In genomic region chr4:149999485-150000074, GRCh38 we compare ENCODE assay signal across 8 cellular contexts.
DNase-seq lines count a peak whose midpoint lies in the region; ATAC-seq, FAIRE-seq and TF ChIP-seq lines count a peak whose summit lies in the region.

No MANE protein-coding gene starts in this region.

- H3K36me3 ChIP-seq in HCT116 (ENCODE audit: control insufficient read depth in 1 of 2, insufficient read depth in 2 of 2, low read length in 2 of 2) (no peaks in the 10 kb centered on the region), bronchial epithelial cell (ENCODE audit: control insufficient read depth, insufficient read depth, low read length) (no peaks in the 10 kb centered on the region)

- H3K27me3 Mint-ChIP-seq in Calu3 (ENCODE audit: unreplicated experiment), result no peaks in the 10 kb centered on the region

- no peak overlapping the region for H3K4me3 Mint-ChIP-seq in Calu3 (ENCODE audit: low read depth, unreplicated experiment)

- H3K36me3 Mint-ChIP-seq in Calu3 (ENCODE audit: insufficient read depth, unreplicated experiment), result no peaks in the 10 kb centered on the region

- H3K4me1 Mint-ChIP-seq in Calu3 (ENCODE audit: low read depth, unreplicated experiment), result peaks cover 15% of the 10 kb centered on the region

- peak; percentile 91 for TF ChIP-seq RAD21 in HCT116 (IDR thresholded peaks at IDR 0.05; ENCODE audit: low read depth)

- H3K27me3 ChIP-seq in HCT116 (ENCODE audit: insufficient read depth, low read length), result no peaks in the 10 kb centered on the region
- no peaks in the 10 kb centered on the region for H3K27me3 ChIP-seq in bronchial epithelial cell (ENCODE audit: control insufficient read depth, insufficient read depth, low read length)

- no peak overlapping the region for H3K27ac Mint-ChIP-seq in Calu3 (ENCODE audit: unreplicated experiment)

- no peak overlapping the region for H3K9ac ChIP-seq in HCT116 (ENCODE audit: low read length)

- H3K79me2 ChIP-seq in HCT116 (ENCODE audit: insufficient read depth, low read length), result no peaks in the 10 kb centered on the region

- no peaks in the 10 kb centered on the region for H3K9me3 Mint-ChIP-seq in Calu3 (ENCODE audit: low read depth, unreplicated experiment)

- CTCF ChIA-PET in Calu3 (lab: Charles Lee) (no interaction called here), HCT116 (lab: Charles Lee) (interaction anchor here (1.0 kb wide), 1 partner anchor 243 kb away, joined by 3 read pairs; no protein-coding TSS in a partner anchor)

- no peak for TF ChIP-seq POLR2A in HCT116 (IDR thresholded peaks at IDR 0.05; ENCODE audit: borderline replicate concordance, extremely low read depth, insufficient read depth, insufficient read length)

- H3K9me2 ChIP-seq in HCT116 (ENCODE audit: insufficient read depth), result no peaks in the 10 kb centered on the region

- intact Hi-C loops in Calu3 (cut with micrococcal nuclease; ENCODE audit: unreplicated experiment) (loop anchor here (2.0 kb wide), 1 partner anchor 209 kb away; no protein-coding TSS in a partner anchor), HCT116 (cut with micrococcal nuclease) (loop anchor here (1.0 to 5.0 kb wide), 3 partner anchors 210 to 868 kb away; no protein-coding TSS in a partner anchor), left colon (cut with DNase I, micrococcal nuclease) (loop anchor here in 1 of 2 donors (10.0 kb wide), 1 partner anchor 215 kb away; no protein-coding TSS in a partner anchor)

- POLR2A ChIA-PET in HCT116 (lab: Charles Lee), result no interaction called here

- TF ChIP-seq CTCF in Calu3 (IDR thresholded peaks at IDR 0.05; ENCODE audit: unreplicated experiment), result no peak
- peak; percentile 65 to 77 (median 76) for TF ChIP-seq CTCF in HCT116 (IDR thresholded peaks at IDR 0.05 in 2 of 3, conservative IDR thresholded peaks at IDR 0.05 in 1 of 3; ENCODE audit: borderline replicate concordance in 1 of 3, insufficient read depth in 1 of 3, low read depth in 2 of 3, low read length in 2 of 3)
- TF ChIP-seq CTCF in bronchial epithelial cell (IDR thresholded peaks at IDR 0.05; ENCODE audit: insufficient read depth, low read length, severe bottlenecking), result peak; percentile 58

- no peak overlapping the region for H3K27ac ChIP-seq in HCT116 (ENCODE audit: low read depth, low read length)

- FAIRE-seq in bronchial epithelial cell (lab: Jason Lieb, UNC) (no peak), urothelium cell line (lab: Jason Lieb, UNC) (no peak)

- no peaks in the 10 kb centered on the region for H3K9me3 ChIP-seq in HCT116 (ENCODE audit: control insufficient read depth in 1 of 2, insufficient read depth in 1 of 2, low read depth in 1 of 2, low read length in 2 of 2)

- peak overlapping the region; percentile 26 for H3K4me2 ChIP-seq in HCT116 (ENCODE audit: low read length)

- H3K4me3 ChIP-seq in HCT116 (replicated peaks in 1 of 2; ENCODE audit: low read depth in 1 of 2, low read length in 2 of 2) (no peak overlapping the region), bronchial epithelial cell (ENCODE audit: low read depth, low read length) (no peak overlapping the region)

- H2AFZ ChIP-seq in HCT116 (ENCODE audit: low read depth, low read length, poor library complexity, severe bottlenecking), result peak overlapping the region; percentile 96

- DNase-seq in Calu3 (peak; percentile 25), HCT116 (ENCODE audit: low read depth, low spot score) (peak; percentile 60), NCI-H748 (lab: John Stamatoyannopoulos, UW; ENCODE audit: unreplicated experiment) (peak; percentile 71), bronchial epithelial cell (ENCODE audit: low read depth) (peak; percentile 53), left colon (no peak), urothelium cell line (ENCODE audit: low spot score) (peak; percentile 40)

- ATAC-seq in HCT116, result peak; percentile 74
- ATAC-seq in left colon, result peak; percentile 48
- no peak for ATAC-seq in HG02973 (IDR thresholded peaks at IDR 0.05; ENCODE audit: unreplicated experiment)
- ATAC-seq in activated CD4-positive, CD25-positive, alpha-beta regulatory T cell treated with anti-CD3 and anti-CD28 coated beads, Interleukin-2, amount 50 U/mL, for 24 hours, result no peak

- H4K20me1 ChIP-seq in HCT116 (ENCODE audit: insufficient read depth), result no peaks in the 10 kb centered on the region

- peaks cover 0 to 31% of the 10 kb centered on the region in 2 experiments; a peak in 2 of 4 replicates for H3K4me1 ChIP-seq in HCT116 (ENCODE audit: control insufficient read depth in 1 of 2, insufficient read depth in 2 of 2, low read length in 2 of 2)

- no TSS peak for BruUV-seq in Calu3 (replicated peaks; lab: Mats Ljungman, UMichigan)
- BruUV-seq in HCT116 (replicated peaks; lab: Mats Ljungman, UMichigan), result no TSS peak

- RAD21 ChIA-PET in HCT116 (lab: Charles Lee; ENCODE audit: low non-redundant PET in 1 of 2, low total read pairs in 2 of 2, uncharacterized antibody in 2 of 2, unreplicated experiment in 2 of 2), result no interaction called here

TF ChIP-seq in HCT116, 20 proteins besides CTCF, POLR2A, EP300 and RAD21:
- peak; percentile 65; the same call in 1 of the 2 replicates for TF ChIP-seq CBX3 (IDR thresholded peaks at IDR 0.05; ENCODE audit: low read depth)
- peak; percentile 64 for TF ChIP-seq TCF7L2 (IDR thresholded peaks at IDR 0.05; ENCODE audit: borderline replicate concordance, extremely low read depth, insufficient read depth, insufficient read length)
- no peak for TF ChIP-seq SRF (IDR thresholded peaks at IDR 0.05; ENCODE audit: low read depth)
TF ChIP-seq in HCT116: peak in this region for 2.

Comparison
In these comparisons a context has a peak if more than half of its experiments do, and no peak if none do; other contexts are left out.
1. DNase-seq: peak in Calu3 (single experiment), HCT116 (single experiment), NCI-H748 (single experiment), bronchial epithelial cell (single experiment) and urothelium cell line (single experiment); none in left colon (0 of 2).
2. ATAC-seq: peak in HCT116 (single experiment) and left colon (single experiment); none in HG02973 (single experiment) and activated CD4-positive, CD25-positive, alpha-beta regulatory T cell treated with anti-CD3 and anti-CD28 coated beads, Interleukin-2, amount 50 U/mL, for 24 hours (0 of 2).